8 cellular contexts compared by ENCODE assay signal in genomic region chr2:55419236-55419513, GRCh38. TPM values are rescaled to one million over a fixed set of nuclear protein-coding genes. Genes with fewer than 3 reads are reported as not detected.
A peak's percentile ranks its signal among the peaks of the same experiment; 100 is the strongest.
DNase-seq lines count a peak whose midpoint lies in the region; ATAC-seq and TF ChIP-seq lines count a peak whose summit lies in the region.

No MANE protein-coding gene starts in this region.

- DNase-seq in AG10803 (ENCODE audit: low read depth) (peak; percentile 18), NCI-H69 (lab: John Stamatoyannopoulos, UW) (peak; percentile 82), brain microvascular endothelial cell (no peak), immature natural killer cell (peak in 1 of 3 donors; percentile 28), NCI-H774 (lab: John Stamatoyannopoulos, UW) (no peak), NCI-H128 (lab: John Stamatoyannopoulos, UW; ENCODE audit: unreplicated experiment) (no peak)
- peak; percentile 2 to 7 for DNase-seq in stimulated activated CD4-positive, alpha-beta T cell treated with anti-CD3 and anti-CD28 coated beads, Interleukin-4, amount 100 ng/mL, for 48 hours (ENCODE audit: low read depth in 2 of 2)

- H3K27ac Mint-ChIP-seq in immature natural killer cell: peak overlapping the region; percentile 78 to 94 (median 89)

- H3K4me3 ChIP-seq in AG10803 (ENCODE audit: low read length) (peak overlapping the region; percentile 90), brain microvascular endothelial cell (ENCODE audit: low read depth, low read length) (peak overlapping the region; percentile 85)

- in situ Hi-C loops in brain microvascular endothelial cell (cut with HindIII; ENCODE audit: low pct_ligation_motif_present, low sequenced_read_pairs): no loop called here

- H3K36me3 Mint-ChIP-seq in immature natural killer cell: no peaks in the 10 kb centered on the region

- peaks cover 6 to 16% (median 13%) of the 10 kb centered on the region in 3 donors for H3K27me3 Mint-ChIP-seq in immature natural killer cell (ENCODE audit: low read depth in 3 of 3)

- H3K27me3 ChIP-seq in brain microvascular endothelial cell (replicated peaks): no peaks in the 10 kb centered on the region

- peaks cover 34 to 44% of the 10 kb centered on the region in 2 donors for H3K4me1 Mint-ChIP-seq in immature natural killer cell

- TF ChIP-seq CTCF in AG10803 (conservative IDR thresholded peaks at IDR 0.05; ENCODE audit: low read length): no peak
- TF ChIP-seq CTCF in brain microvascular endothelial cell (IDR thresholded peaks at IDR 0.05; ENCODE audit: low read depth, low read length, missing control alignments): no peak

- peak overlapping the region; percentile 90 to 99 (median 96) for H3K4me3 Mint-ChIP-seq in immature natural killer cell

- no peaks in the 10 kb centered on the region for H3K9me3 Mint-ChIP-seq in immature natural killer cell

- H3K27ac ChIP-seq in brain microvascular endothelial cell: peak overlapping the region; percentile 58

- no peaks in the 10 kb centered on the region for H3K36me3 ChIP-seq in brain microvascular endothelial cell (replicated peaks)

- ATAC-seq in GM18867 (IDR thresholded peaks at IDR 0.05; ENCODE audit: unreplicated experiment): peak; percentile 6

RNA-seq across cellular contexts. Expression of gene CCDC88A, which starts 0.5 kb away (rescaled TPM):
- 1 to 10 TPM; 1.4 to 8.9 (median 2.0) TPM for polyA plus RNA-seq in immature natural killer cell

Comparison
In these comparisons a context has a peak if more than half of its experiments do, and no peak if none do; other contexts are left out.
1. DNase-seq: peak in AG10803 (single experiment), NCI-H69 (single experiment) and stimulated activated CD4-positive, alpha-beta T cell treated with anti-CD3 and anti-CD28 coated beads, Interleukin-4, amount 100 ng/mL, for 48 hours (2 of 2); none in brain microvascular endothelial cell (single experiment), NCI-H774 (single experiment) and NCI-H128 (single experiment).